1 cellular context compared by ENCODE assay signal in the genomic region with DNA sequence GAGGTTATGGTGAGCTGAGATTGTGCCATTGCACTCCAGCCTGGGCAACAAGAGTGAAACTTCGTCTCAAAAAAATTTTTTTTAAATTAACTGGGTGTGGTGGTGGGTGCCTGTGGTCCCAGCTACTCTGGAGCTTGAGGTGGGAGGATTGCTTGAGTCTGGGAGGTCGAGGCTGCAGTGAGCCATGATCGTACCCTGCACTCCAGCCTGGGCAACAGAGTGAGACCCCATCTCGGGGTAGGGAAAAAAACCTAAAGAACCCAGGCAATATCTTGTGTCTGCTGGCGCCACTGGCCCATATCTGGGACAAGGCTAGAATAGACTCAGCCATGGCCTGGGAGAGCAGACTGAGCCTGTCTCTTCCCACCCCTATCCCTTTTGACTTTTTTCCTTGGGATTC.
TF ChIP-seq lines count a peak whose summit lies in the region.

No MANE protein-coding gene starts in this region.

TF ChIP-seq in HCT116, 20 proteins besides CTCF, POLR2A, EP300 and RAD21:
- TF ChIP-seq EZH2phosphoT487 (IDR thresholded peaks at IDR 0.05; ENCODE audit: borderline replicate concordance) (no peak), POLR2AphosphoS5 (IDR thresholded peaks at IDR 0.05; ENCODE audit: low read depth, low read length) (0 out of 2 replicates have a peak, but pooled peaks have one; percentile 25)
